In the genomic region with DNA sequence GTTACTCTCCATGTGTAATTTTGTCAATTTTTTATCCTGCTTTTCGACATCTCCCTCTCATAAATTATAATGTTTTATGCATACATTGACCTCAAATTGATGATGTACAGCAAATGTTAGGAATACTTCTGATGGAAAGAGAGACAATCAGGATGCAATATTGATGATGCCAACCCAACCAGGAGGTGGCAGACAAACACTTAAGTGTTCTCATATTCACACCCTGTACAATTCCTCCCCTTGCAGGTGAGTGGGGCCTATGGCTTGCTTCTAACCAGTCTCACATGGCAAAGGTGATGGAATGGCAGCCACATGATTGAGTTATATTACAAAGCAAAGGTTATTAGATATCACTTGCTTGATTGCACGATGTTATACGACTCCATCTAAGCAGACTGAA, we compare ENCODE assay signal across 19 cellular contexts.
DNase-seq lines count a peak whose midpoint lies in the region; ATAC-seq and TF ChIP-seq lines count a peak whose summit lies in the region.
"Had no signal": no experiment of that assay in that cellular context is flagged by ENCODE, and none has a peak within 500 bp of the region (broad histone marks: within the 10 kb centered on the region; RNA-seq: fewer than 3 reads in every experiment).

No MANE protein-coding gene starts in this region.

- TF ChIP-seq POLR2A in sigmoid colon (IDR thresholded peaks at IDR 0.05), result no peak
- TF ChIP-seq POLR2A in erythroblast (IDR thresholded peaks at IDR 0.05; ENCODE audit: low read length), result no peak

- H2AK5ac ChIP-seq in H9 (ENCODE audit: insufficient read length, low read length), result no peak overlapping the region

- H3K27ac ChIP-seq in 22Rv1, result no peak overlapping the region
- no peak overlapping the region for H3K27ac ChIP-seq in H9 (ENCODE audit: insufficient read length, low read depth, low read length)
- no peak overlapping the region for H3K27ac ChIP-seq in sigmoid colon
- no peak overlapping the region for H3K27ac ChIP-seq in dorsolateral prefrontal cortex
- H3K27ac ChIP-seq: gastrocnemius medialis, lower lobe of right lung, SJCRH30, transverse colon had no signal

- no peak overlapping the region for H4K91ac ChIP-seq in H9 (ENCODE audit: insufficient read length, low read depth, low read length)

- H2BK120ac ChIP-seq in H9 (ENCODE audit: low read depth, low read length, poor library complexity, severe bottlenecking), result no peak overlapping the region

- no peak overlapping the region for H3K4me3 Mint-ChIP-seq in H9
- no peak overlapping the region for H3K4me3 Mint-ChIP-seq in chondrocyte (ENCODE audit: unreplicated experiment)
- H3K4me3 Mint-ChIP-seq: activated CD8-positive, alpha-beta T cell treated with anti-CD3 and anti-CD28 coated beads for 36 hours; central memory CD8-positive, alpha-beta T cell; nephron progenitor cell had no signal

- no peak for ATAC-seq in GM19351 (IDR thresholded peaks at IDR 0.05; ENCODE audit: unreplicated experiment)
- ATAC-seq: activated CD8-positive, alpha-beta T cell treated with anti-CD3 and anti-CD28 coated beads for 36 hours; gastrocnemius medialis; HCT116; lower lobe of right lung; sciatic nerve had no signal

- H2BK5ac ChIP-seq in H9 (ENCODE audit: insufficient read length, low read length), result no peak overlapping the region

- H3K56ac ChIP-seq in H9 (ENCODE audit: insufficient read length, low read depth, low read length), result no peak overlapping the region

- H3K79me1 ChIP-seq in H9 (ENCODE audit: insufficient read depth, low read depth, low read length, poor library complexity, severe bottlenecking), result no peaks in the 10 kb centered on the region

- no CpG with 5 or more reads among the region's 3 CpGs for WGBS in H9 (ENCODE audit: extremely low coverage, insufficient read length, low lambda C conversion rate)
- 72 to 90% methylated on average over 3 of the region's 3 CpGs for WGBS in sigmoid colon, 2 donors

- H2BK20ac ChIP-seq in H9 (ENCODE audit: low read depth, low read length, poor library complexity, severe bottlenecking), result no peak overlapping the region

- H3K27me3 ChIP-seq in H9 (ENCODE audit: insufficient read depth, low read length) (no peaks in the 10 kb centered on the region), sigmoid colon (no peaks in the 10 kb centered on the region), dorsolateral prefrontal cortex (no peaks in the 10 kb centered on the region)
- H3K27me3 ChIP-seq: gastrocnemius medialis, SJCRH30, transverse colon had no signal

- no peak overlapping the region for H3T11ph ChIP-seq in H9 (ENCODE audit: low read length)

- H4K8ac ChIP-seq in H9 (replicated peaks; ENCODE audit: insufficient read length, low read depth, low read length), result no peak overlapping the region

- intact Hi-C loops in sigmoid colon (cut with DNase I), result no loop called here
- intact Hi-C loops in dorsolateral prefrontal cortex (cut with DNase I), result no loop called here

- no peak overlapping the region for H2AFZ ChIP-seq in H9 (ENCODE audit: low read length)

- H3K4ac ChIP-seq in H9 (ENCODE audit: low read depth, low read length), result no peak overlapping the region

- DNase-seq in H9 (no peak), NCI-H82 treated with DMSO at 0.1 percent for 48 hours (lab: John Stamatoyannopoulos, UW; ENCODE audit: unreplicated experiment) (peak; percentile 2), chondrocyte (ENCODE audit: low spot score) (no peak), sigmoid colon (no peak), dorsolateral prefrontal cortex (no peak), erythroblast (lab: John Stamatoyannopoulos, UW) (no peak)
- DNase-seq: activated CD8-positive, alpha-beta T cell treated with anti-CD3 and anti-CD28 coated beads for 36 hours; gastrocnemius medialis; lower lobe of right lung; NCI-H1092 treated with DMSO at 0.1 percent for 48 hours; NCI-H526 treated with DMSO at 0.1 percent for 48 hours; nephron progenitor cell; SJCRH30; transverse colon had no signal

- H3K23ac ChIP-seq in H9 (ENCODE audit: insufficient read length, low read depth, low read length), result no peak overlapping the region

- TF ChIP-seq CTCF in 22Rv1 (IDR thresholded peaks at IDR 0.05) (peak; percentile 59), H9 (conservative IDR thresholded peaks at IDR 0.05) (peak; percentile 40; the same call in 2 of the 3 replicates), chondrocyte (IDR thresholded peaks at IDR 0.05) (peak; percentile 31), sigmoid colon (IDR thresholded peaks at IDR 0.05) (no peak), dorsolateral prefrontal cortex (IDR thresholded peaks at IDR 0.05 in 54 of 56, conservative IDR thresholded peaks at IDR 0.05 in 2 of 56; ENCODE audit: low read depth in 1 of 56, partially characterized antibody in 56 of 56) (peak in 11 of 56 donors; percentile 9 to 40 (median 20))

- H3K27ac Mint-ChIP-seq in H9, result no peak overlapping the region
- no peak overlapping the region for H3K27ac Mint-ChIP-seq in chondrocyte (ENCODE audit: unreplicated experiment)
- H3K27ac Mint-ChIP-seq: activated CD8-positive, alpha-beta T cell treated with anti-CD3 and anti-CD28 coated beads for 36 hours; nephron progenitor cell had no signal

- no peaks in the 10 kb centered on the region for H4K20me1 ChIP-seq in H9 (ENCODE audit: control insufficient read depth, insufficient read depth, insufficient read length)

- H3K9me3 Mint-ChIP-seq in H9 (no peaks in the 10 kb centered on the region), chondrocyte (ENCODE audit: low read depth) (no peaks in the 10 kb centered on the region)
- H3K9me3 Mint-ChIP-seq: nephron progenitor cell had no signal

- no peak overlapping the region for H2BK15ac ChIP-seq in H9 (ENCODE audit: low read depth, low read length)

- no peak overlapping the region for H3K9ac ChIP-seq in H9 (ENCODE audit: extremely low read depth, insufficient read length, low read length)

- H3K27me3 Mint-ChIP-seq in H9 (ENCODE audit: low read depth), result no peaks in the 10 kb centered on the region
- H3K27me3 Mint-ChIP-seq in chondrocyte (ENCODE audit: low read depth), result peaks cover 6% of the 10 kb centered on the region
- H3K27me3 Mint-ChIP-seq: activated CD8-positive, alpha-beta T cell treated with anti-CD3 and anti-CD28 coated beads for 36 hours; central memory CD8-positive, alpha-beta T cell had no signal

- H3K36me3 ChIP-seq in sigmoid colon, result no peaks in the 10 kb centered on the region
- H3K36me3 ChIP-seq: gastrocnemius medialis, lower lobe of right lung, SJCRH30, transverse colon had no signal

- H3K4me1 ChIP-seq in H9 (ENCODE audit: insufficient read depth, low read length) (no peaks in the 10 kb centered on the region), sigmoid colon (no peaks in the 10 kb centered on the region)
- H3K4me1 ChIP-seq: gastrocnemius medialis, lower lobe of right lung, SJCRH30, transverse colon had no signal

- no peaks in the 10 kb centered on the region for H3K4me1 Mint-ChIP-seq in H9
- no peaks in the 10 kb centered on the region for H3K4me1 Mint-ChIP-seq in chondrocyte (ENCODE audit: low read depth)
- H3K4me1 Mint-ChIP-seq: central memory CD8-positive, alpha-beta T cell; nephron progenitor cell had no signal

- no peak for TF ChIP-seq EP300 in sigmoid colon (IDR thresholded peaks at IDR 0.05)

- H3K4me2 ChIP-seq in H9 (ENCODE audit: insufficient read depth, insufficient read length, low read length), result no peak overlapping the region

- H3K9me3 ChIP-seq in H9 (ENCODE audit: control insufficient read depth, low read depth, low read length) (no peaks in the 10 kb centered on the region), sigmoid colon (no peaks in the 10 kb centered on the region)
- H3K9me3 ChIP-seq: gastrocnemius medialis, lower lobe of right lung, SJCRH30, transverse colon had no signal

- H3K14ac ChIP-seq in H9 (ENCODE audit: insufficient read depth, low read length), result no peak overlapping the region

- no peak overlapping the region for H2BK12ac ChIP-seq in H9 (ENCODE audit: insufficient read length, low read depth, low read length)

- H3K4me3 ChIP-seq in sigmoid colon (no peak overlapping the region), dorsolateral prefrontal cortex (no peak overlapping the region)
- H3K4me3 ChIP-seq: gastrocnemius medialis, lower lobe of right lung, SJCRH30, transverse colon had no signal

- no peaks in the 10 kb centered on the region for H3K79me2 ChIP-seq in H9 (ENCODE audit: insufficient read depth, low read length)

- H3K36me3 Mint-ChIP-seq in H9 (ENCODE audit: insufficient read depth in 1 of 3, low read depth in 3 of 3) (no peaks in the 10 kb centered on the region), chondrocyte (ENCODE audit: low read depth) (no peaks in the 10 kb centered on the region)

- H3K18ac ChIP-seq in H9 (ENCODE audit: insufficient read length, low read depth, low read length), result no peak overlapping the region

- H4K5ac ChIP-seq in H9 (ENCODE audit: insufficient read length, low read depth, low read length), result no peak overlapping the region

- H3K23me2 ChIP-seq in H9 (ENCODE audit: insufficient read length, low read depth, low read length, poor library complexity, severe bottlenecking), result no peaks in the 10 kb centered on the region

Comparison
In these comparisons a context has a peak if more than half of its experiments do, and no peak if none do; other contexts are left out.
1. CTCF ChIP-seq: peak in 22Rv1 (single experiment), H9 (single experiment) and chondrocyte (single experiment); none in sigmoid colon (0 of 4).